8 cellular contexts compared by ENCODE assay signal in genomic region chr18:68721681-68722583, GRCh38. TPM values are rescaled to one million over a fixed set of nuclear protein-coding genes. Genes with fewer than 3 reads are reported as not detected.
DNase-seq lines count a peak whose midpoint lies in the region; ATAC-seq and TF ChIP-seq lines count a peak whose summit lies in the region.

No MANE protein-coding gene starts in this region.

- H3K4me1 ChIP-seq in ascending aorta: no peaks in the 10 kb centered on the region

- no peaks in the 10 kb centered on the region for H3K27me3 ChIP-seq in ascending aorta

- no peaks in the 10 kb centered on the region for H3K36me3 ChIP-seq in ascending aorta

- intact Hi-C loops in ascending aorta (cut with DNase I): no loop called here
- intact Hi-C loops in head of caudate nucleus (cut with DNase I): no loop called here

- peak overlapping the region; percentile 82 to 83 for H3K27ac ChIP-seq in ascending aorta

- DNase-seq in AG09309 (ENCODE audit: low read depth): no peak
- DNase-seq in ascending aorta (ENCODE audit: low spot score in 2 of 2): no peak
- no peak for DNase-seq in omental fat pad (ENCODE audit: low spot score)
- no peak for DNase-seq in HK-2 (ENCODE audit: unreplicated experiment)
- no peak for DNase-seq in head of caudate nucleus
- no peak for DNase-seq in NCI-H1092 treated with DMSO at 0.1 percent for 48 hours (lab: John Stamatoyannopoulos, UW)

- H3K9me3 ChIP-seq in ascending aorta: no peaks in the 10 kb centered on the region

- peak overlapping the region; percentile 29 for H3K4me3 ChIP-seq in AG09309 (ENCODE audit: control insufficient read depth, low read depth, low read length)
- H3K4me3 ChIP-seq in ascending aorta: peak overlapping the region; percentile 46 to 64

- ATAC-seq in GM19328 (IDR thresholded peaks at IDR 0.05; ENCODE audit: unreplicated experiment) (peak; percentile 72), HG03378 (IDR thresholded peaks at IDR 0.05; ENCODE audit: unreplicated experiment) (peak; percentile 88), omental fat pad (ENCODE audit: low FRiP score) (peak; percentile 58)

- TF ChIP-seq CTCF in AG09309 (IDR thresholded peaks at IDR 0.05; ENCODE audit: control insufficient read depth, insufficient read depth, low read depth, low read length, missing control alignments): no peak
- TF ChIP-seq CTCF in ascending aorta (IDR thresholded peaks at IDR 0.05): no peak
- no peak for TF ChIP-seq CTCF in omental fat pad (IDR thresholded peaks at IDR 0.05)

RNA-seq across cellular contexts. Expression of gene TMX3, which starts 7.0 kb away (rescaled TPM):
- total RNA-seq in ascending aorta: 12.9 TPM
- total RNA-seq in omental fat pad: 10 to 100 TPM; 44.5 to 61.7 (median 46.6) TPM
